Comparison of ENCODE assay signal across 26 cellular contexts in the genomic region with DNA sequence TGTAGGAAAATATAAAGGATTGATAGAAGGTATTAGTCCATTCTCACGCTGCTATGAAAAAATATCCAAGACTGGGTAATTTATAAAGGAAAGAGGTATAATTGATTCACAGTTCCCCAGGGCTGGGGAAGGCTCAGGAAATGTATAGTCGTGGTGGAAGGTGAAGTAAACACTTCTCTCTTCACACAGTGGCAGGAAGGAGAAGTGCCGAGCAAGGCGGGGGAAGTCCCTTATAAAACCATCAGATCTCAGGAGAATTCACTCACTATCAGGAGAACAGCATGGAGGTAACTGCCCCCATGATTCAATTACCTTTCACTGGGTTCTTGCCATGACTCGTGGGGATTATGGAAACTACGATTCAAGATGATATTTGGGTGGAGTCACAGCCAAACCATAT.
"Had no signal": no experiment of that assay in that cellular context is flagged by ENCODE, and none has a peak within 500 bp of the region (broad histone marks: within the 10 kb centered on the region; RNA-seq: fewer than 3 reads in every experiment).

No MANE protein-coding gene starts in this region.

- H2AFZ ChIP-seq: neural progenitor cell, parathyroid adenoma had no signal

- H3K79me2 ChIP-seq: parathyroid adenoma had no signal

- H3K4me3 Mint-ChIP-seq: activated T-cell treated with anti-CD3 and anti-CD28 coated beads, Interleukin-2, amount 50 U/mL, for 72 hours; immature natural killer cell; natural killer cell; neural progenitor cell; T-helper 2 cell treated with Interferon-gamma antibody and Interleukin-4, amounts not matched to agents 5 μg/mL and 100 μg/mL, for 36 hours had no signal

- H3K4me3 ChIP-seq: breast epithelium, heart left ventricle, neural progenitor cell, psoas muscle, sigmoid colon, stomach, thyroid gland, upper lobe of left lung had no signal

- H3K4me1 ChIP-seq: breast epithelium, heart left ventricle, neural progenitor cell, parathyroid adenoma, psoas muscle, sigmoid colon, stomach, thyroid gland, upper lobe of left lung had no signal

- H3K9ac ChIP-seq: neural progenitor cell, parathyroid adenoma had no signal

- ATAC-seq: activated T-cell treated with anti-CD3 and anti-CD28 coated beads, Interleukin-2, amount 50 U/mL, for 72 hours; heart left ventricle; left colon; natural killer cell; psoas muscle had no signal

- DNase-seq: activated CD4-positive, alpha-beta T cell treated with anti-CD3 and anti-CD28 coated beads, Interleukin-2, amount 50 U/mL, for 1 hour; activated effector memory CD4-positive, alpha-beta T cell treated with Interleukin-2 at 50 U/mL for 16 hours; activated naive CD4-positive, alpha-beta T cell treated with anti-CD3 and anti-CD28 coated beads, Interleukin-2, amount 50 U/mL, for 16 hours; activated T-cell treated with anti-CD3 and anti-CD28 coated beads for 4 hours; activated T-cell treated with anti-CD3 and anti-CD28 coated beads, Interleukin-2, amount 50 U/mL, for 72 hours; central memory CD4-positive, alpha-beta T cell; foreskin fibroblast; heart left ventricle; hypothalamus; immature natural killer cell; kidney; left colon; natural killer cell; occipital lobe; psoas muscle; sigmoid colon; small intestine; stomach; T-helper 1 cell; thyroid gland; upper lobe of left lung had no signal

- H3K27ac Mint-ChIP-seq: activated T-cell treated with anti-CD3 and anti-CD28 coated beads, Interleukin-2, amount 50 U/mL, for 72 hours; immature natural killer cell; natural killer cell; neural progenitor cell; T-helper 2 cell treated with Interferon-gamma antibody and Interleukin-4, amounts not matched to agents 5 μg/mL and 100 μg/mL, for 36 hours had no signal

- H3K36me3 Mint-ChIP-seq: natural killer cell, neural progenitor cell had no signal

- H3K4me1 Mint-ChIP-seq: immature natural killer cell, natural killer cell, neural progenitor cell had no signal

- H3K27ac ChIP-seq: breast epithelium, heart left ventricle, neural progenitor cell, parathyroid adenoma, psoas muscle, sigmoid colon, stomach, thyroid gland, upper lobe of left lung had no signal

- H3K4me2 ChIP-seq: neural progenitor cell had no signal

- H3K9me3 ChIP-seq: breast epithelium, heart left ventricle, psoas muscle, sigmoid colon, thyroid gland, upper lobe of left lung had no signal

- H3K27me3 ChIP-seq: breast epithelium, heart left ventricle, neural progenitor cell, sigmoid colon, stomach, thyroid gland, upper lobe of left lung had no signal

- FAIRE-seq: endothelial cell of umbilical vein, kidney, small intestine had no signal

- H3K36me3 ChIP-seq: breast epithelium, heart left ventricle, neural progenitor cell, sigmoid colon, stomach, thyroid gland, upper lobe of left lung had no signal
